Comparison of ENCODE assay signal across 8 cellular contexts in the genomic region with DNA sequence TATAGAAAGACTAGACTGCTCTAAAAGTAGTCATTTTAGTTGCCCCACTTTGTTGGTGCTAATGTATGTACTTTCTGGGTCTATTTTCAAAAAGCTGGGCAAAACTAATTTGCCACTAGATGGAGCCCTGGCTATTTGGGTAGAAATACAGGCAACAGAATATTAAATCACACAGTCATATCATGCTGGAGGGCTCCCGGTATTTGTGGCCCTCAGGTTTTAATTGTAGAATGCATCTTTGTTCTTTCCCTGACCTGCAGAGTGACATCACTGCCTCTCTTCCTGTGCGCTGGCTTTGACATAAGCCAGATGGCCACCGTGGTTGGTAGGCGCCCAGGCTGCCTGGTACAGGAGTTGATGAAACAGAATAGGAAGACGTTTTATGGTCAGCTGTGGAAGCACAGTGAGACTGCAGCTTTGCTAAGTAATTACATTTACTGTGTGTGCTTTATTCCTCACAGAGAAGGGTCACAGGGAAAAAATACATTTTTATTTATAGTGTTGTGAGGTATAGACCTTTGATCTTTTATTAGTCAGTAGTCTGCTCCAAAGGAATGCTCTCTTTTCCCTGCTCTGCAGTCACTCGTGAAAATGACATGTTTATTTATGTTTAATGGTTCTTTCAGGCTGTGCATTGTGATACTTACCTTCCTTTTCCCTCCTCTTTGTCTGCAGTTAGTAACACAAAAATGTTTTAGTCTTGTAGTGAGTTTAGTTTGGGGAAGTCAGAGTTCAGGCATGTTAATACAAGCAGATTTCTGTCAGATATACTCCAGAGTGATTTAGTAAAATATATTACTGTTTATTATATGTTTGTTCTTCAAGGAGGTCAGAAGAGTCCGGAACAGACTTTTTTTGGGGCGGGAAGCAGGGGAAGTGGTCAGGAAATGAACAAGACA. TPM values are rescaled to one million over a fixed set of nuclear protein-coding genes. Genes with fewer than 3 reads are reported as not detected.
DNase-seq lines count a peak whose midpoint lies in the region; ATAC-seq, FAIRE-seq and TF ChIP-seq lines count a peak whose summit lies in the region.

No MANE protein-coding gene starts in this region.

- H3K27me3 Mint-ChIP-seq in naive B cell: peaks cover 0 to 24% (median 15%) of the 10 kb centered on the region in 3 donors
- H3K27me3 Mint-ChIP-seq in activated T-helper 17 cell treated with anti-CD3 and anti-CD28 coated beads, Interleukin-2, amount 50 U/mL, for 72 hours: peaks cover 22% of the 10 kb centered on the region

- H3K9me2 ChIP-seq in OCI-LY1 (ENCODE audit: low read depth, low read length): no peaks in the 10 kb centered on the region

- no peak overlapping the region for H2AFZ ChIP-seq in OCI-LY1 (ENCODE audit: low read length)

- H3K36me3 Mint-ChIP-seq in naive B cell: no peaks in the 10 kb centered on the region
- no peaks in the 10 kb centered on the region for H3K36me3 Mint-ChIP-seq in activated T-helper 17 cell treated with anti-CD3 and anti-CD28 coated beads, Interleukin-2, amount 50 U/mL, for 72 hours (ENCODE audit: low read depth)

- peaks cover 24 to 32% (median 26%) of the 10 kb centered on the region in 3 donors for H3K4me1 Mint-ChIP-seq in naive B cell
- H3K4me1 Mint-ChIP-seq in activated T-helper 17 cell treated with anti-CD3 and anti-CD28 coated beads, Interleukin-2, amount 50 U/mL, for 72 hours: no peaks in the 10 kb centered on the region

- H3K9ac ChIP-seq in OCI-LY1 (ENCODE audit: low read length): no peak overlapping the region

- no peaks in the 10 kb centered on the region for H3K9me3 Mint-ChIP-seq in naive B cell
- H3K9me3 Mint-ChIP-seq in activated T-helper 17 cell treated with anti-CD3 and anti-CD28 coated beads, Interleukin-2, amount 50 U/mL, for 72 hours: no peaks in the 10 kb centered on the region

- peak overlapping the region in 2 of 6 donors; percentile 3 to 33 for H3K27ac Mint-ChIP-seq in naive B cell
- H3K27ac Mint-ChIP-seq in activated T-helper 17 cell treated with anti-CD3 and anti-CD28 coated beads, Interleukin-2, amount 50 U/mL, for 72 hours: no peak overlapping the region

- no peaks in the 10 kb centered on the region for H3K36me3 ChIP-seq in OCI-LY1 (ENCODE audit: insufficient read depth, low read length)

- H3K9me3 ChIP-seq in OCI-LY1 (ENCODE audit: low read length): no peaks in the 10 kb centered on the region

- ATAC-seq in naive B cell (ENCODE audit: low read depth in 2 of 2) (peak in 1 of 2 donors; percentile 39), HG02571 (IDR thresholded peaks at IDR 0.05; ENCODE audit: unreplicated experiment) (no peak)
- no peak for ATAC-seq in activated T-helper 17 cell treated with anti-CD3 and anti-CD28 coated beads, Interleukin-2, amount 50 U/mL, for 72 hours (replicated peaks)

- H3K27me3 ChIP-seq in OCI-LY1 (ENCODE audit: insufficient read depth, low read length): no peaks in the 10 kb centered on the region

- H3K4me3 Mint-ChIP-seq in naive B cell: peak overlapping the region in 1 of 8 donors; percentile 6
- H3K4me3 Mint-ChIP-seq in activated T-helper 17 cell treated with anti-CD3 and anti-CD28 coated beads, Interleukin-2, amount 50 U/mL, for 72 hours: no peak overlapping the region

- FAIRE-seq in endometrium (lab: Jason Lieb, UNC): peak; percentile 31

- TF ChIP-seq CTCF in AG10803 (conservative IDR thresholded peaks at IDR 0.05; ENCODE audit: low read length) (peak; percentile 74), OCI-LY1 (IDR thresholded peaks at IDR 0.05; ENCODE audit: low read length) (peak; percentile 71)

- no peaks in the 10 kb centered on the region for H4K20me1 ChIP-seq in OCI-LY1 (ENCODE audit: insufficient read depth, low read length)

- no peaks in the 10 kb centered on the region for H3F3A ChIP-seq in OCI-LY1 (ENCODE audit: insufficient read depth, low read length)

- DNase-seq in AG10803 (ENCODE audit: low read depth) (peak; percentile 45), H4 (ENCODE audit: low spot score) (peak; percentile 86), naive B cell (peak; percentile 4), NCI-H774 (lab: John Stamatoyannopoulos, UW) (no peak)

- no peaks in the 10 kb centered on the region for H3K79me2 ChIP-seq in OCI-LY1 (ENCODE audit: insufficient read depth, low read length)

- H3K4me2 ChIP-seq in OCI-LY1 (ENCODE audit: low read length): no peak overlapping the region

- H3K4me3 ChIP-seq in AG10803 (ENCODE audit: low read length) (no peak overlapping the region), OCI-LY1 (ENCODE audit: low read depth, low read length, poor library complexity, severe bottlenecking) (no peak overlapping the region)

- H3K27ac ChIP-seq in OCI-LY1 (ENCODE audit: low read depth, low read length, poor library complexity, severe bottlenecking): no peak overlapping the region

- peaks cover 4% of the 10 kb centered on the region for H3K4me1 ChIP-seq in OCI-LY1 (ENCODE audit: insufficient read depth, low read length, severe bottlenecking)

RNA-seq across cellular contexts. Expression of a gene that starts 28.4 kb away (rescaled TPM):
- 6.6 and 9.5 TPM in 2 replicates for total RNA-seq in H4 (2014; rRNA removed; shearing (Covaris generic))
- polyA plus RNA-seq in naive B cell (ENCODE audit: low read depth in 6 of 6): 1 to 10 TPM in 1 of 6 donors, under 1 TPM in 4, not detected in 1; 0.23 to 1.2 (median 0.47) TPM
- total RNA-seq in activated T-helper 17 cell treated with anti-CD3 and anti-CD28 coated beads, Interleukin-2, amount 50 U/mL, for 72 hours: not detected
